In genomic region chr2:195543902-195544894, GRCh38 we compare ENCODE assay signal across 10 cellular contexts.
DNase-seq lines count a peak whose midpoint lies in the region; ATAC-seq and TF ChIP-seq lines count a peak whose summit lies in the region.
"Had no signal": no experiment of that assay in that cellular context is flagged by ENCODE, and none has a peak within 500 bp of the region (broad histone marks: within the 10 kb centered on the region; RNA-seq: fewer than 3 reads in every experiment).

No MANE protein-coding gene starts in this region.

- H3K27ac ChIP-seq in mesenchymal stem cell (ENCODE audit: low read length, poor library complexity, severe bottlenecking) (peak overlapping the region; percentile 86), suprapubic skin (no peak overlapping the region)

- H4K8ac ChIP-seq in mesenchymal stem cell (ENCODE audit: low read length), result no peak overlapping the region

- no peaks in the 10 kb centered on the region for H3K36me3 ChIP-seq in mesenchymal stem cell (ENCODE audit: control insufficient read depth in 1 of 2, insufficient read depth in 2 of 2, low read depth in 1 of 2, low read length in 2 of 2)
- H3K36me3 ChIP-seq in suprapubic skin, result no peaks in the 10 kb centered on the region

- H2BK12ac ChIP-seq in mesenchymal stem cell (ENCODE audit: low read length in 2 of 2), result no peak overlapping the region

- TF ChIP-seq EP300 in suprapubic skin (IDR thresholded peaks at IDR 0.05), result no peak

- H4K91ac ChIP-seq in mesenchymal stem cell (ENCODE audit: low read length), result no peak overlapping the region

- H2AK5ac ChIP-seq in mesenchymal stem cell (ENCODE audit: low read length, severe bottlenecking), result peak overlapping the region; percentile 66

- H3K27me3 Mint-ChIP-seq in T-helper 17 cell, result no peaks in the 10 kb centered on the region
- H3K27me3 Mint-ChIP-seq: B cell had no signal

- no peak for TF ChIP-seq POLR2A in suprapubic skin (IDR thresholded peaks at IDR 0.05)

- peak overlapping the region in 1 of 2 experiments; percentile 26 for H3K4ac ChIP-seq in mesenchymal stem cell (ENCODE audit: low read depth in 1 of 2, low read length in 2 of 2)

- H3K23ac ChIP-seq in mesenchymal stem cell (ENCODE audit: low read length in 2 of 2), result no peak overlapping the region

- no peak for TF ChIP-seq CTCF in suprapubic skin (IDR thresholded peaks at IDR 0.05)

- no peak overlapping the region for H3K4me2 ChIP-seq in mesenchymal stem cell (ENCODE audit: low read length, poor library complexity, severe bottlenecking)

- H3K18ac ChIP-seq in mesenchymal stem cell (ENCODE audit: low read depth in 1 of 2, low read length in 2 of 2), result peak overlapping the region in 1 of 2 experiments; percentile 11

- no peak overlapping the region for H2BK5ac ChIP-seq in mesenchymal stem cell (ENCODE audit: low read depth, low read length, poor library complexity, severe bottlenecking)

- no peak overlapping the region for H3K4me3 ChIP-seq in mesenchymal stem cell (ENCODE audit: insufficient read depth in 1 of 2, low read depth in 1 of 2, low read length in 2 of 2)
- H3K4me3 ChIP-seq in suprapubic skin, result no peak overlapping the region

- in situ Hi-C loops in G401 (cut with HindIII; ENCODE audit: low sequenced_read_pairs), result no loop called here

- H3K79me1 ChIP-seq in mesenchymal stem cell (replicated peaks; ENCODE audit: low read length, poor library complexity, severe bottlenecking), result no peaks in the 10 kb centered on the region

- H3K14ac ChIP-seq in mesenchymal stem cell (ENCODE audit: low read length in 2 of 2), result no peak overlapping the region

- peak overlapping the region; percentile 76 for H3K4me3 Mint-ChIP-seq in T-helper 17 cell
- H3K4me3 Mint-ChIP-seq: B cell, neural crest cell had no signal

- peaks cover 25% of the 10 kb centered on the region for H3K4me1 Mint-ChIP-seq in T-helper 17 cell
- H3K4me1 Mint-ChIP-seq: neural crest cell had no signal

- peak; percentile 33 for DNase-seq in activated CD4-positive, alpha-beta T cell treated with anti-CD3 and anti-CD28 coated beads for 48 hours
- no peak for DNase-seq in activated CD4-positive, alpha-beta T cell treated with anti-CD3 and anti-CD28 coated beads, Interleukin-2, amount 50 U/mL, for 1 hour
- no peak for DNase-seq in T-helper 17 cell
- peak; percentile 79 for DNase-seq in mesenchymal stem cell
- DNase-seq in suprapubic skin (ENCODE audit: low spot score in 2 of 2), result no peak
- no peak for DNase-seq in G401 (ENCODE audit: low spot score)
- no peak for DNase-seq in pons (ENCODE audit: low spot score)

- no peak overlapping the region for H2AFZ ChIP-seq in mesenchymal stem cell (ENCODE audit: low read depth, low read length)

- no peaks in the 10 kb centered on the region for H3K27me3 ChIP-seq in mesenchymal stem cell (ENCODE audit: control insufficient read depth in 1 of 2, insufficient read depth in 1 of 2, low read length in 2 of 2)
- H3K27me3 ChIP-seq in suprapubic skin, result no peaks in the 10 kb centered on the region

- 97% methylated on average over 9 of the region's 11 CpGs for WGBS in mesenchymal stem cell
- WGBS in suprapubic skin, result 93% methylated on average over 11 of the region's 11 CpGs

- ATAC-seq in HG02943 (IDR thresholded peaks at IDR 0.05; ENCODE audit: low read depth, unreplicated experiment), result peak; percentile 98
- ATAC-seq in T-helper 17 cell, result peak; percentile 27

- H3K36me3 Mint-ChIP-seq in T-helper 17 cell (ENCODE audit: low read depth), result peaks cover 2% of the 10 kb centered on the region

- no peak overlapping the region for H2BK120ac ChIP-seq in mesenchymal stem cell (ENCODE audit: low read depth, low read length)

- H3K9me3 ChIP-seq in T-helper 17 cell (ENCODE audit: control insufficient read depth, low read length, poor library complexity, severe bottlenecking) (no peaks in the 10 kb centered on the region), mesenchymal stem cell (ENCODE audit: control insufficient read depth, low read length) (no peaks in the 10 kb centered on the region), suprapubic skin (no peaks in the 10 kb centered on the region)

- H3K9ac ChIP-seq in mesenchymal stem cell (ENCODE audit: low read length), result no peak overlapping the region

- H3K27ac Mint-ChIP-seq in T-helper 17 cell, result peak overlapping the region; percentile 0
- H3K27ac Mint-ChIP-seq: B cell had no signal

- H2BK15ac ChIP-seq in mesenchymal stem cell (ENCODE audit: low read depth, poor library complexity, severe bottlenecking), result peak overlapping the region; percentile 68

- peaks cover 4% of the 10 kb centered on the region for H3K4me1 ChIP-seq in mesenchymal stem cell (ENCODE audit: control insufficient read depth, insufficient read depth, low read depth, low read length)
- no peaks in the 10 kb centered on the region for H3K4me1 ChIP-seq in suprapubic skin

Comparison
In these comparisons a context has a peak if more than half of its experiments do, and no peak if none do; other contexts are left out.
1. DNase-seq: peak in activated CD4-positive, alpha-beta T cell treated with anti-CD3 and anti-CD28 coated beads for 48 hours (single experiment) and mesenchymal stem cell (single experiment); none in activated CD4-positive, alpha-beta T cell treated with anti-CD3 and anti-CD28 coated beads, Interleukin-2, amount 50 U/mL, for 1 hour (single experiment), T-helper 17 cell (0 of 3), suprapubic skin (0 of 2), G401 (single experiment) and pons (single experiment).